In the genomic region with DNA sequence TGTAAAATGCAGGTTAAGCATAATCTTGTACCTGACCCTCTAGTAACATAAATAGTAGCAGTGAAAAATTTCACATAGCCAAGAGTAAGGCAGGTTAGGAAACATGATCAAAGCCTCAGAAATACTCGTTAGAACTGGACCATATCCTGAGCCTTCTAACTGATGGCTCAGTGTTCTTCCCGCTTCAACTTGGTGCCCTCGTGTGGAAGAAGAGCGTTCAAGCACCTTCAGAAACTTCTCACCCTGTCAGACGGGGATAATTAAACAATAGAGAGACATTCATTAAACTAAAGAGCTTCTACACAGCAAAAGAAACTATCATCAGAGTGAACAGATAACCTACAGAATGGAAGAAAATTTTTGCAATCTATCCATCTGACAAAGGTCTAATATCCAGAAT, we compare ENCODE assay signal across 8 cellular contexts.
DNase-seq lines count a peak whose midpoint lies in the region; ATAC-seq and TF ChIP-seq lines count a peak whose summit lies in the region.

No MANE protein-coding gene starts in this region.

- intact Hi-C loops in right lobe of liver (cut with DNase I), result loop anchor here in 1 of 2 donors (10.0 kb wide), 1 partner anchor 243 kb away; no protein-coding TSS in a partner anchor
- intact Hi-C loops in activated T-helper 1 cell treated with anti-CD3 and anti-CD28 coated beads, Interleukin-12 subunit alpha, Interleukin-12 subunit beta, Interleukin-2, Interleukin-4 antibody, amounts not matched to agents 30 ng/mL and 10 ng/mL and 1 ng/mL, durations not matched to agents 14 hours and 24 hours and 36 hours (cut with micrococcal nuclease), result loop anchor here (1.0 to 10.0 kb wide), 2 partner anchors 125 to 393 kb away; a partner anchor contains a TSS

- ATAC-seq in right lobe of liver, result peak; percentile 81 to 89 (median 84)

- H3K4me1 ChIP-seq in right lobe of liver, result no peaks in the 10 kb centered on the region
- H3K4me1 ChIP-seq in effector memory CD4-positive, alpha-beta T cell (ENCODE audit: control insufficient read depth, insufficient read depth, low read length, poor library complexity, severe bottlenecking), result no peaks in the 10 kb centered on the region

- TF ChIP-seq CTCF in GM12873 (IDR thresholded peaks at IDR 0.05; ENCODE audit: insufficient read depth, low read depth, low read length, missing control alignments) (peak; percentile 63), right lobe of liver (IDR thresholded peaks at IDR 0.05) (peak; percentile 50 to 68 (median 66))

- no peak overlapping the region for H3K27ac ChIP-seq in right lobe of liver
- no peak overlapping the region for H3K27ac ChIP-seq in effector memory CD4-positive, alpha-beta T cell (ENCODE audit: insufficient read depth, low read length, poor library complexity, severe bottlenecking)

- 2% methylated on average over 5 of the region's 5 CpGs for WGBS in right lobe of liver (ENCODE audit: insufficient coverage, low coverage, low lambda C conversion rate, missing lambda C conversion rate)

- no peaks in the 10 kb centered on the region for H3K36me3 ChIP-seq in right lobe of liver
- H3K36me3 ChIP-seq in effector memory CD4-positive, alpha-beta T cell (ENCODE audit: control insufficient read depth, insufficient read depth, low read length), result no peaks in the 10 kb centered on the region

- DNase-seq in AG20443 (ENCODE audit: low spot score) (peak; percentile 34), NCI-H2227 treated with DMSO at 0.1 percent for 48 hours (lab: John Stamatoyannopoulos, UW) (peak; percentile 9), astrocyte of the hippocampus (ENCODE audit: low read depth, low spot score) (peak; percentile 67), right lobe of liver (no peak), T-helper 9 cell (no peak)
- no peak for DNase-seq in activated T-helper 1 cell treated with anti-CD3 and anti-CD28 coated beads, Interleukin-12 subunit alpha, Interleukin-12 subunit beta, Interleukin-2, Interleukin-4 antibody, amounts not matched to agents 30 ng/mL and 10 ng/mL and 1 ng/mL, durations not matched to agents 14 hours and 24 hours and 36 hours (ENCODE audit: low spot score)
- DNase-seq in effector memory CD4-positive, alpha-beta T cell, result no peak

- H3K4me1 Mint-ChIP-seq in activated T-helper 1 cell treated with anti-CD3 and anti-CD28 coated beads, Interleukin-12 subunit alpha, Interleukin-12 subunit beta, Interleukin-2, Interleukin-4 antibody, amounts not matched to agents 30 ng/mL and 10 ng/mL and 1 ng/mL, durations not matched to agents 14 hours and 24 hours and 36 hours (ENCODE audit: low read depth), result peaks cover 6% of the 10 kb centered on the region

- no peak for TF ChIP-seq POLR2A in right lobe of liver (IDR thresholded peaks at IDR 0.05)

- H3K27me3 ChIP-seq in right lobe of liver, result no peaks in the 10 kb centered on the region
- H3K27me3 ChIP-seq in effector memory CD4-positive, alpha-beta T cell (replicated peaks; ENCODE audit: control insufficient read depth, insufficient read depth, low read length, poor library complexity, severe bottlenecking), result peaks cover 3% of the 10 kb centered on the region

- no peak overlapping the region for H3K4me3 Mint-ChIP-seq in activated T-helper 1 cell treated with anti-CD3 and anti-CD28 coated beads, Interleukin-12 subunit alpha, Interleukin-12 subunit beta, Interleukin-2, Interleukin-4 antibody, amounts not matched to agents 30 ng/mL and 10 ng/mL and 1 ng/mL, durations not matched to agents 14 hours and 24 hours and 36 hours

- H3K27me3 Mint-ChIP-seq in activated T-helper 1 cell treated with anti-CD3 and anti-CD28 coated beads, Interleukin-12 subunit alpha, Interleukin-12 subunit beta, Interleukin-2, Interleukin-4 antibody, amounts not matched to agents 30 ng/mL and 10 ng/mL and 1 ng/mL, durations not matched to agents 14 hours and 24 hours and 36 hours (ENCODE audit: insufficient read depth), result no peaks in the 10 kb centered on the region

- H3K36me3 Mint-ChIP-seq in activated T-helper 1 cell treated with anti-CD3 and anti-CD28 coated beads, Interleukin-12 subunit alpha, Interleukin-12 subunit beta, Interleukin-2, Interleukin-4 antibody, amounts not matched to agents 30 ng/mL and 10 ng/mL and 1 ng/mL, durations not matched to agents 14 hours and 24 hours and 36 hours (ENCODE audit: low read depth), result no peaks in the 10 kb centered on the region

- no peaks in the 10 kb centered on the region for H3K9me3 ChIP-seq in right lobe of liver
- no peaks in the 10 kb centered on the region for H3K9me3 ChIP-seq in effector memory CD4-positive, alpha-beta T cell (ENCODE audit: control insufficient read depth, low read length)

- no peak overlapping the region for H3K27ac Mint-ChIP-seq in activated T-helper 1 cell treated with anti-CD3 and anti-CD28 coated beads, Interleukin-12 subunit alpha, Interleukin-12 subunit beta, Interleukin-2, Interleukin-4 antibody, amounts not matched to agents 30 ng/mL and 10 ng/mL and 1 ng/mL, durations not matched to agents 14 hours and 24 hours and 36 hours

- no peak overlapping the region for H3K4me3 ChIP-seq in right lobe of liver
- no peak overlapping the region for H3K4me3 ChIP-seq in effector memory CD4-positive, alpha-beta T cell (ENCODE audit: insufficient read depth, low read depth, low read length, poor library complexity, severe bottlenecking)

- H3K9me3 Mint-ChIP-seq in activated T-helper 1 cell treated with anti-CD3 and anti-CD28 coated beads, Interleukin-12 subunit alpha, Interleukin-12 subunit beta, Interleukin-2, Interleukin-4 antibody, amounts not matched to agents 30 ng/mL and 10 ng/mL and 1 ng/mL, durations not matched to agents 14 hours and 24 hours and 36 hours, result no peaks in the 10 kb centered on the region

Comparison
In these comparisons a context has a peak if more than half of its experiments do, and no peak if none do; other contexts are left out.
1. DNase-seq: peak in AG20443 (single experiment), NCI-H2227 treated with DMSO at 0.1 percent for 48 hours (single experiment) and astrocyte of the hippocampus (single experiment); none in right lobe of liver (0 of 3), T-helper 9 cell (single experiment), activated T-helper 1 cell treated with anti-CD3 and anti-CD28 coated beads, Interleukin-12 subunit alpha, Interleukin-12 subunit beta, Interleukin-2, Interleukin-4 antibody, amounts not matched to agents 30 ng/mL and 10 ng/mL and 1 ng/mL, durations not matched to agents 14 hours and 24 hours and 36 hours (single experiment) and effector memory CD4-positive, alpha-beta T cell (0 of 3).